Comparison of ENCODE assay signal across 8 cellular contexts in the genomic region with DNA sequence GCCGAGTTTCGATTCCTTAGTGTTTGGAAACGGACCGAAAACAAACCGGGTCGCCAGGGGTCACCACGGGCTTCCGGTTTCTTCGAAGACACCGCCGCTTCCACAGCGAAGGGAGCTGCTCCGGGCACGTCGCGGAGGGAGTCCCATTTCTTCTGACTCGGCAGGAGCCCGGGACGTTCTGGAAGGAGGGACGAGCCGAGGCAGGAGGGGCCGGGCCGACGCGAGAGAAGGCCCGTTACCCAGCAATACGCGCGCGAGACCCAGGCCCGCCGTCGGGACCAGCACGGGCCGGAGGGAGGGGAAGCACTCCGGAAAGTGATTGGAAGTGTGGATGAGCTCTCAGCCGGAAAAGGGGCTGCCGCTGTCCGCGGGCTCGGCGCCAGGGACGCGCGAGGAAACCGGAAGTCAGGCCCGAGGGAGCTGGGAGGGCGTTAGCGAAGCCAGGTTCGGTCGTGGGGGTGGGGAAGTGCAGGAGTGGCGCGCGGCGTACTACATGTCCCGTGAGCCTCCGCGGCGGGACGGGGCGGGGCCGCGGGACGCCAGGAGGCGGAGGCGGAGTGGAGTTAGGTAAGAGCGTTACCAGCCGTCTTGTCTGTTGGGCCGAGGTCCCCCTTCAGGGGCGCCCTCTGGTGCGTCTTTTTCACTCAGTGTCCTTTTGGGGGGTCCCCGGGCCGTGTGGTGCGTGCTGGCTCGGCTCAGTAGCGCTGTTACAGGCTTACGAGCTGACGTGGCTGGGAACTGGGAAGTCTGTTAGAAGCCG. TPM values are rescaled to one million over a fixed set of nuclear protein-coding genes. Genes with fewer than 3 reads are reported as not detected.
A peak's percentile ranks its signal among the peaks of the same experiment; 100 is the strongest.
DNase-seq lines count a peak whose midpoint lies in the region; ATAC-seq and TF ChIP-seq lines count a peak whose summit lies in the region.

A gene with protein sequence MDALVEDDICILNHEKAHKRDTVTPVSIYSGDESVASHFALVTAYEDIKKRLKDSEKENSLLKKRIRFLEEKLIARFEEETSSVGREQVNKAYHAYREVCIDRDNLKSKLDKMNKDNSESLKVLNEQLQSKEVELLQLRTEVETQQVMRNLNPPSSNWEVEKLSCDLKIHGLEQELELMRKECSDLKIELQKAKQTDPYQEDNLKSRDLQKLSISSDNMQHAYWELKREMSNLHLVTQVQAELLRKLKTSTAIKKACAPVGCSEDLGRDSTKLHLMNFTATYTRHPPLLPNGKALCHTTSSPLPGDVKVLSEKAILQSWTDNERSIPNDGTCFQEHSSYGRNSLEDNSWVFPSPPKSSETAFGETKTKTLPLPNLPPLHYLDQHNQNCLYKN (minus strand): TSS at position 188 of the 760 bp plus-strand sequence. CDS start 8,207 bp downstream, outside the sequence.
A gene with protein sequence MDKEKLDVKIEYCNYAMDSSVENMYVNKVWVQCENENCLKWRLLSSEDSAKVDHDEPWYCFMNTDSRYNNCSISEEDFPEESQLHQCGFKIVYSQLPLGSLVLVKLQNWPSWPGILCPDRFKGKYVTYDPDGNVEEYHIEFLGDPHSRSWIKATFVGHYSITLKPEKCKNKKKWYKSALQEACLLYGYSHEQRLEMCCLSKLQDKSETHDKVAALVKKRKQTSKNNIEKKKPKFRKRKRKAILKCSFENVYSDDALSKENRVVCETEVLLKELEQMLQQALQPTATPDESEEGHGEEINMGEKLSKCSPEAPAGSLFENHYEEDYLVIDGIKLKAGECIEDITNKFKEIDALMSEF (plus strand): TSS at position 85 of the 760 bp plus-strand sequence. CDS start 64,348 bp downstream, outside the sequence.

- peaks cover 29% of the 10 kb centered on the region for H3K36me3 Mint-ChIP-seq in HFFc6 (ENCODE audit: low read depth)
- peaks cover 8% of the 10 kb centered on the region for H3K36me3 Mint-ChIP-seq in activated naive CD4-positive, alpha-beta T cell treated with anti-CD3 and anti-CD28 coated beads, Interleukin-2, amount 50 U/mL, for 24 hours

- peaks cover 20 to 36% of the 10 kb centered on the region in 2 donors for H3K4me1 ChIP-seq in thoracic aorta (ENCODE audit: control insufficient read depth in 1 of 2, low read depth in 2 of 2)

- H3K27me3 ChIP-seq in thoracic aorta (replicated peaks; ENCODE audit: insufficient read depth) = no peaks in the 10 kb centered on the region

- H3K9me3 Mint-ChIP-seq in HFFc6 = peaks cover 4% of the 10 kb centered on the region
- H3K9me3 Mint-ChIP-seq in activated naive CD4-positive, alpha-beta T cell treated with anti-CD3 and anti-CD28 coated beads, Interleukin-2, amount 50 U/mL, for 24 hours = peaks cover 8% of the 10 kb centered on the region

- peaks cover 2% of the 10 kb centered on the region; the same call in 1 of the 2 replicates for H3K27me3 Mint-ChIP-seq in HFFc6 (ENCODE audit: insufficient read depth)
- no peaks in the 10 kb centered on the region for H3K27me3 Mint-ChIP-seq in activated naive CD4-positive, alpha-beta T cell treated with anti-CD3 and anti-CD28 coated beads, Interleukin-2, amount 50 U/mL, for 24 hours

- peak; percentile 94 for DNase-seq in HFFc6
- peak; percentile 95 for DNase-seq in NAMALWA (ENCODE audit: low spot score)
- DNase-seq in SK-N-DZ (ENCODE audit: low spot score) = peak; percentile 98
- peak; percentile 44 for DNase-seq in glomerular endothelial cell (ENCODE audit: extremely low read depth, low read depth, low spot score)
- peak; percentile 84 for DNase-seq in omental fat pad (ENCODE audit: low spot score)
- DNase-seq in thoracic aorta (ENCODE audit: low spot score) = peak; percentile 78

- H3K27ac Mint-ChIP-seq in HFFc6 = peak within 1 kb of the TSS; percentile 96
- H3K27ac Mint-ChIP-seq in activated naive CD4-positive, alpha-beta T cell treated with anti-CD3 and anti-CD28 coated beads, Interleukin-2, amount 50 U/mL, for 24 hours = peak within 1 kb of the TSS; percentile 97

- H3K27ac ChIP-seq in thoracic aorta = peak within 1 kb of the TSS; percentile 98 to 99

- H3K4me1 Mint-ChIP-seq in HFFc6 (ENCODE audit: low read depth) = peaks cover 43% of the 10 kb centered on the region
- H3K4me1 Mint-ChIP-seq in activated naive CD4-positive, alpha-beta T cell treated with anti-CD3 and anti-CD28 coated beads, Interleukin-2, amount 50 U/mL, for 24 hours = peaks cover 57% of the 10 kb centered on the region

- peaks cover 6% of the 10 kb centered on the region for H3K9me3 ChIP-seq in thoracic aorta

- H3K4me3 ChIP-seq in GM08714 (ENCODE audit: low read length) (peak within 1 kb of the TSS; percentile 95), thoracic aorta (peak within 1 kb of the TSS; percentile 88)

- ATAC-seq in omental fat pad (ENCODE audit: low FRiP score) = peak; percentile 98
- ATAC-seq in thoracic aorta (ENCODE audit: insufficient number of reproducible peaks, low FRiP score, low read depth) = peak; percentile 90

- H3K4me3 Mint-ChIP-seq in HFFc6 = peak within 1 kb of the TSS; percentile 92
- H3K4me3 Mint-ChIP-seq in activated naive CD4-positive, alpha-beta T cell treated with anti-CD3 and anti-CD28 coated beads, Interleukin-2, amount 50 U/mL, for 24 hours = peak within 1 kb of the TSS; percentile 97

- no peaks in the 10 kb centered on the region for H3K36me3 ChIP-seq in thoracic aorta

- TF ChIP-seq CTCF in HFFc6 (IDR thresholded peaks at IDR 0.05) = peak; percentile 49; the same call in 1 of the 2 replicates
- TF ChIP-seq CTCF in omental fat pad (IDR thresholded peaks at IDR 0.05) = no peak
- no peak for TF ChIP-seq CTCF in thoracic aorta (IDR thresholded peaks at IDR 0.05)

RNA-seq across cellular contexts. Expression of the first gene that starts in this region (rescaled TPM):
- 10 to 100 TPM; 61.9 to 69.6 (median 67.0) TPM for total RNA-seq in HFFc6 (2021; fragmentation: NEBNext Ultra II Directional; extraction: Animal tissue kit (Norgen Biotek cat#: 25700))
- 83.7 and 155 TPM in 2 replicates for polyA plus RNA-seq in SK-N-DZ (2014; cell fraction: cytosol; rRNA removed)
- polyA plus RNA-seq in SK-N-DZ (2014; cell fraction: nucleus; rRNA removed) = 83.5 and 109 TPM in 2 replicates
- 29.4 and 73.3 TPM in 2 replicates for total RNA-seq in glomerular endothelial cell
- total RNA-seq in omental fat pad = 100 to 1,000 TPM in 2 of 4 donors, 10 to 100 TPM in 2; 82.0 to 153 (median 114) TPM
- total RNA-seq in thoracic aorta = 10 to 100 TPM; 32.2 to 79.8 TPM

RNA-seq across cellular contexts. Expression of the second gene that starts in this region (rescaled TPM):
- total RNA-seq in HFFc6 (2021; fragmentation: NEBNext Ultra II Directional; extraction: Animal tissue kit (Norgen Biotek cat#: 25700)) = under 1 TPM; 0.34 to 0.87 (median 0.58) TPM
- 0.13 and 0.20 TPM in 2 replicates for polyA plus RNA-seq in SK-N-DZ (2014; cell fraction: cytosol; rRNA removed)
- 0.35 TPM in 1 of 2 replicates, not detected in the other for polyA plus RNA-seq in SK-N-DZ (2014; cell fraction: nucleus; rRNA removed)
- total RNA-seq in glomerular endothelial cell = 0.18 TPM in 1 of 2 replicates, not detected in the other
- under 1 TPM in 2 of 4 donors, not detected in 2; 0.25 to 0.74 TPM for total RNA-seq in omental fat pad
- 1 to 10 TPM in 1 of 2 donors, under 1 TPM in 1; 0.81 to 2.7 TPM for total RNA-seq in thoracic aorta

Comparison
In these comparisons a context has a peak if more than half of its experiments do, and no peak if none do; other contexts are left out.
1. Peak in every context shown above with its lines: DNase-seq, ATAC-seq, H3K4me3 ChIP-seq and H3K27ac ChIP-seq.
2. DNase-seq: peak in every context shown above with its lines; median percentile 98 in SK-N-DZ; 95 in NAMALWA; 94 in HFFc6; 84 in omental fat pad; 78 in thoracic aorta; 44 in glomerular endothelial cell.